19 cellular contexts compared by ENCODE assay signal in the genomic region with DNA sequence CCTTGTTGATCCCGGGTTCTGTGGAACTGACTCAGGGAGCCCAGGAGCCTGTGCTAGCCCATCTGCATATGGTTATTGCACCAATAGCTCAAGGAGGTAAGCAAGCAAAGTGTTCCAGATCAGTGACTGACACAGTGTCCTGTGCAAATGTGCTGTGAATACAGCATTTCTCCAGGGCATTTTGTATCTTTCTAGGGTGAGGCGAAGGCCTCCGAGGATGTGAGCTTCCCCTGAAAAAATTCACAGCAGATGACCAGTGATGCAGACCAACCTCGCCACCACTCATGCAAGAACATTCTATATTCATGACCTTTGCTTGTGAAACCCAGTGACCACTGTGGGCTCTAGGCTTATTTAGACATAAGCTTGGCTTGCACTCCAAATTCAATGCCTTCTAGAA. TPM values are rescaled to one million over a fixed set of nuclear protein-coding genes. Genes with fewer than 3 reads are reported as not detected.
A peak's percentile ranks its signal among the peaks of the same experiment; 100 is the strongest.
DNase-seq lines count a peak whose midpoint lies in the region; ATAC-seq, FAIRE-seq and TF ChIP-seq lines count a peak whose summit lies in the region.
"Had no signal": no experiment of that assay in that cellular context is flagged by ENCODE, and none has a peak within 500 bp of the region (broad histone marks: within the 10 kb centered on the region; RNA-seq: fewer than 3 reads in every experiment).

No MANE protein-coding gene starts in this region.

- no peaks in the 10 kb centered on the region for H3K9me3 ChIP-seq in GM12878 (replicated peaks; ENCODE audit: control insufficient read depth, insufficient read depth, low read length)
- H3K9me3 ChIP-seq: colonic mucosa, testis had no signal

- in situ Hi-C loops in GM12878 (cut with MboI), result no loop called here

- SMC1A ChIA-PET in GM12878 (lab: Charles Lee; ENCODE audit: uncharacterized antibody, unreplicated experiment), result interaction anchor here (1.0 to 11.5 kb wide), 8 partner anchors 11 to 90 kb away, joined by 3 to 271 read pairs (median 4); no protein-coding TSS in a partner anchor

- 5% methylated on average over 4 of the region's 4 CpGs for WGBS in GM12878 (ENCODE audit: insufficient coverage, insufficient replicate concordance, low lambda C conversion rate, missing lambda C conversion rate)

- H3K27me3 Mint-ChIP-seq in stimulated activated naive B cell treated with anti-CD40 and anti-IgM and Interleukin-4, amounts not matched to agents 10 μg/mL and 1 μg/mL and 100 μg/mL, for 72 hours, result no peaks in the 10 kb centered on the region
- peaks cover 28% of the 10 kb centered on the region for H3K27me3 Mint-ChIP-seq in activated naive CD8-positive, alpha-beta T cell treated with anti-CD3 and anti-CD28 coated beads for 36 hours
- H3K27me3 Mint-ChIP-seq in activated naive CD4-positive, alpha-beta T cell treated with anti-CD3 and anti-CD28 coated beads, Interleukin-2, amount 10 ng/mL, durations not matched to agents 7 days and 5 days, result peaks cover 37% of the 10 kb centered on the region
- H3K27me3 Mint-ChIP-seq: naive B cell had no signal

- intact Hi-C loops in GM12878 (cut with micrococcal nuclease; ENCODE audit: unreplicated experiment), result loop anchor here (5.0 to 10.0 kb wide), 2 partner anchors 58 to 651 kb away; a partner anchor contains a TSS

- peak overlapping the region; percentile 93 for H3K27ac Mint-ChIP-seq in stimulated activated naive B cell treated with anti-CD40 and anti-IgM and Interleukin-4, amounts not matched to agents 10 μg/mL and 1 μg/mL and 100 μg/mL, for 72 hours
- no peak overlapping the region for H3K27ac Mint-ChIP-seq in activated naive CD8-positive, alpha-beta T cell treated with anti-CD3 and anti-CD28 coated beads for 36 hours
- H3K27ac Mint-ChIP-seq in activated naive CD4-positive, alpha-beta T cell treated with anti-CD3 and anti-CD28 coated beads, Interleukin-2, amount 10 ng/mL, durations not matched to agents 7 days and 5 days, result no peak overlapping the region

- peak overlapping the region; percentile 71; the same call in 1 of the 2 replicates for H3K4me2 ChIP-seq in GM12878 (ENCODE audit: control insufficient read depth, insufficient read depth)

- DNase-seq in activated effector memory CD4-positive, alpha-beta T cell treated with anti-CD3 and anti-CD28 coated beads, Interleukin-2, amount 50 U/mL, for 16 hours, result peak; percentile 25
- no peak for DNase-seq in activated effector memory CD4-positive, alpha-beta T cell treated with Interleukin-2 at 50 U/mL for 16 hours
- DNase-seq in HL-60 (ENCODE audit: low read depth in 1 of 2, low spot score in 1 of 2), result no peak
- no peak for DNase-seq in GM12878 (ENCODE audit: low read depth, low spot score)
- DNase-seq in stimulated activated naive B cell treated with anti-CD40 and anti-IgM and Interleukin-4, amounts not matched to agents 10 μg/mL and 1 μg/mL and 100 μg/mL, for 72 hours, result no peak
- DNase-seq in activated naive CD8-positive, alpha-beta T cell treated with anti-CD3 and anti-CD28 coated beads for 36 hours, result no peak
- DNase-seq in activated naive CD4-positive, alpha-beta T cell treated with anti-CD3 and anti-CD28 coated beads, Interleukin-2, amount 10 ng/mL, durations not matched to agents 7 days and 5 days, result no peak
- no peak for DNase-seq in NCI-H774 (lab: John Stamatoyannopoulos, UW)
- DNase-seq: colonic mucosa, NCI-H526, right cardiac atrium, SHP77, testis had no signal

- no peaks in the 10 kb centered on the region for H3K36me3 ChIP-seq in GM12878 (ENCODE audit: control insufficient read depth in 2 of 2, insufficient read depth in 2 of 2, low read length in 1 of 2)
- H3K36me3 ChIP-seq: colonic mucosa had no signal

- TF ChIP-seq POLR2A in GM12878 (IDR thresholded peaks at IDR 0.05; ENCODE audit: low read depth, low read length), result no peak

- TF ChIP-seq CTCF in HL-60 (IDR thresholded peaks at IDR 0.05; ENCODE audit: insufficient read depth, low read length) (no peak), GM12878 (IDR thresholded peaks at IDR 0.05 in 2 of 3, conservative IDR thresholded peaks at IDR 0.05 in 1 of 3; ENCODE audit: control insufficient read depth in 2 of 3, extremely low read depth in 1 of 3, insufficient read depth in 1 of 3, low read depth in 3 of 3, low read length in 3 of 3) (no peak)

- POLR2A ChIA-PET in GM12878 (lab: Charles Lee), result interaction anchor here (1.2 to 8.2 kb wide), 4 partner anchors 13 to 120 kb away, joined by 3 to 74 read pairs (median 51); a partner anchor contains a TSS

- no peaks in the 10 kb centered on the region for H3K36me3 Mint-ChIP-seq in stimulated activated naive B cell treated with anti-CD40 and anti-IgM and Interleukin-4, amounts not matched to agents 10 μg/mL and 1 μg/mL and 100 μg/mL, for 72 hours
- peaks cover 2% of the 10 kb centered on the region for H3K36me3 Mint-ChIP-seq in activated naive CD8-positive, alpha-beta T cell treated with anti-CD3 and anti-CD28 coated beads for 36 hours
- H3K36me3 Mint-ChIP-seq in activated naive CD4-positive, alpha-beta T cell treated with anti-CD3 and anti-CD28 coated beads, Interleukin-2, amount 10 ng/mL, durations not matched to agents 7 days and 5 days, result peaks cover 2% of the 10 kb centered on the region
- H3K36me3 Mint-ChIP-seq: naive B cell had no signal

- RAD21 ChIA-PET in GM12878 (lab: Charles Lee; ENCODE audit: unreplicated experiment), result interaction anchor here (1.0 to 6.7 kb wide), 7 partner anchors 14 to 105 kb away, joined by 4 to 145 read pairs (median 6); a partner anchor contains a TSS

- H3K4me3 Mint-ChIP-seq in stimulated activated naive B cell treated with anti-CD40 and anti-IgM and Interleukin-4, amounts not matched to agents 10 μg/mL and 1 μg/mL and 100 μg/mL, for 72 hours, result peak overlapping the region; percentile 70
- H3K4me3 Mint-ChIP-seq in activated naive CD8-positive, alpha-beta T cell treated with anti-CD3 and anti-CD28 coated beads for 36 hours, result no peak overlapping the region
- no peak overlapping the region for H3K4me3 Mint-ChIP-seq in activated naive CD4-positive, alpha-beta T cell treated with anti-CD3 and anti-CD28 coated beads, Interleukin-2, amount 10 ng/mL, durations not matched to agents 7 days and 5 days
- H3K4me3 Mint-ChIP-seq: activated naive CD8-positive, alpha-beta T cell treated with anti-CD3 and anti-CD28 coated beads, Interleukin-2, amount 50 U/mL, for 24 hours had no signal

- BruUV-seq in GM12878 (replicated peaks; lab: Mats Ljungman, UMichigan), result no TSS peak

- peak overlapping the region; percentile 47; the same call in 1 of the 2 replicates for H2AFZ ChIP-seq in GM12878 (ENCODE audit: control insufficient read depth, low read depth, low read length)

- H3K27ac ChIP-seq in HL-60 (replicated peaks) (peak overlapping the region; percentile 66), GM12878 (ENCODE audit: control insufficient read depth, insufficient read depth) (peak overlapping the region; percentile 94)
- H3K27ac ChIP-seq: colonic mucosa, testis had no signal

- no peaks in the 10 kb centered on the region for H4K20me1 ChIP-seq in GM12878 (ENCODE audit: control insufficient read depth, insufficient read depth)

- H3K9ac ChIP-seq in GM12878 (ENCODE audit: control insufficient read depth, insufficient read depth, low read length), result no peak overlapping the region

- peaks cover 0 to 2% of the 10 kb centered on the region in 2 donors for H3K9me3 Mint-ChIP-seq in stimulated activated naive B cell treated with anti-CD40 and anti-IgM and Interleukin-4, amounts not matched to agents 10 μg/mL and 1 μg/mL and 100 μg/mL, for 72 hours
- no peaks in the 10 kb centered on the region for H3K9me3 Mint-ChIP-seq in activated naive CD8-positive, alpha-beta T cell treated with anti-CD3 and anti-CD28 coated beads for 36 hours
- H3K9me3 Mint-ChIP-seq in activated naive CD4-positive, alpha-beta T cell treated with anti-CD3 and anti-CD28 coated beads, Interleukin-2, amount 10 ng/mL, durations not matched to agents 7 days and 5 days, result no peaks in the 10 kb centered on the region
- H3K9me3 Mint-ChIP-seq: activated naive CD8-positive, alpha-beta T cell treated with anti-CD3 and anti-CD28 coated beads, Interleukin-2, amount 50 U/mL, for 24 hours; activated T-helper 17 cell treated with anti-CD3 and anti-CD28 coated beads, Interleukin-2, amount 50 U/mL, for 72 hours; CD8-positive, alpha-beta memory T cell; naive B cell had no signal

- FAIRE-seq in GM12878 (lab: Jason Lieb, UNC), result no peak

- no peaks in the 10 kb centered on the region for H3K79me2 ChIP-seq in GM12878 (ENCODE audit: control insufficient read depth, insufficient read depth, low read length)

- no peak for TF ChIP-seq RAD21 in GM12878 (IDR thresholded peaks at IDR 0.05; ENCODE audit: insufficient read depth, low read depth, low read length)

- ATAC-seq in GM12878, result peak; percentile 37
- ATAC-seq in stimulated activated naive B cell treated with anti-CD40 and anti-IgM and Interleukin-4, amounts not matched to agents 10 μg/mL and 1 μg/mL and 100 μg/mL, for 72 hours (replicated peaks), result peak; percentile 24 to 39
- ATAC-seq: right cardiac atrium had no signal

- CTCF ChIA-PET in GM12878 (lab: Yijun Ruan, JAX), result interaction anchor here (0.7 to 6.9 kb wide), 7 partner anchors 7 to 105 kb away, joined by 3 to 102 read pairs (median 41); a partner anchor contains a TSS
- CTCF ChIA-PET in activated naive CD4-positive, alpha-beta T cell treated with anti-CD3 and anti-CD28 coated beads, Interleukin-2, amount 10 ng/mL, durations not matched to agents 7 days and 5 days (lab: Charles Lee), result interaction anchor here (0.9 to 5.9 kb wide), 4 partner anchors 14 to 105 kb away, joined by 3 to 28 read pairs (median 6); no protein-coding TSS in a partner anchor

- H3K4me1 ChIP-seq in GM12878 (ENCODE audit: control insufficient read depth, insufficient read depth, low read length), result peaks cover 59% of the 10 kb centered on the region
- H3K4me1 ChIP-seq: colonic mucosa, testis had no signal

- H3K27me3 ChIP-seq in HL-60 (ENCODE audit: insufficient read depth, poor library complexity, severe bottlenecking), result no peaks in the 10 kb centered on the region
- H3K27me3 ChIP-seq in GM12878 (replicated peaks in 1 of 2; ENCODE audit: control insufficient read depth in 2 of 2, insufficient read depth in 2 of 2, low read length in 1 of 2), result no peaks in the 10 kb centered on the region
- H3K27me3 ChIP-seq: colonic mucosa, testis had no signal

- H3K4me3 ChIP-seq in HL-60 (replicated peaks; ENCODE audit: insufficient read depth, low read length) (no peak overlapping the region), GM12878 (no peak overlapping the region; the same call in 1 of the 2 replicates)
- H3K4me3 ChIP-seq: colonic mucosa, testis had no signal

- no peak for TF ChIP-seq EP300 in GM12878 (IDR thresholded peaks at IDR 0.05; ENCODE audit: borderline replicate concordance in 1 of 2, control insufficient read depth in 1 of 2, low read depth in 2 of 2, low read length in 2 of 2)

- H3K4me1 Mint-ChIP-seq in stimulated activated naive B cell treated with anti-CD40 and anti-IgM and Interleukin-4, amounts not matched to agents 10 μg/mL and 1 μg/mL and 100 μg/mL, for 72 hours, result peaks cover 49 to 85% of the 10 kb centered on the region in 2 donors
- peaks cover 19% of the 10 kb centered on the region for H3K4me1 Mint-ChIP-seq in activated naive CD8-positive, alpha-beta T cell treated with anti-CD3 and anti-CD28 coated beads for 36 hours
- H3K4me1 Mint-ChIP-seq in activated naive CD4-positive, alpha-beta T cell treated with anti-CD3 and anti-CD28 coated beads, Interleukin-2, amount 10 ng/mL, durations not matched to agents 7 days and 5 days, result peaks cover 46% of the 10 kb centered on the region

RNA-seq across cellular contexts. Expression of a gene that starts 15.2 kb away (rescaled TPM):
- total RNA-seq in GM12878 (2013; cell fraction: nucleolus; rRNA removed), result 2.0 and 2.3 TPM in 2 replicates
- total RNA-seq in GM12878 (2014; rRNA removed) (0.34 and 0.38 TPM in 2 replicates), GM12878 (2014; rRNA removed; fragmentation: Illumina TruSeq; extraction: Trizol) (0.18 TPM in 1 of 2 replicates, not detected in the other), GM12878 (2021) (0.85 TPM in 1 of 2 replicates, not detected in the other)
- 0.21 TPM for polyA plus RNA-seq in GM12878 (2011; ENCODE audit: low read depth)
- polyA plus RNA-seq in GM12878 (2011; rRNA removed) (1.6 and 2.7 TPM in 2 replicates), GM12878 (2014; fragmentation: Illumina TruSeq; extraction: Trizol) (0.04 and 0.10 TPM in 2 replicates), GM12878 (2014; fragmentation: Nextera tagmentation; extraction: Ambion mirVana) (1 to 10 TPM in 1 of 2 experiments, under 1 TPM in 1; 0.31 to 2.6 TPM), GM12878 (2014; rRNA removed) (0.15 and 0.51 TPM in 2 replicates), GM12878 (2016; fragmentation: Nextera tagmentation; extraction: Ambion mirVana) (under 1 TPM; 0.11 to 0.13 TPM)
- polyA plus RNA-seq in GM12878 (2011; cell fraction: cytosol; rRNA removed), result 0.13 and 0.17 TPM in 2 replicates
- 1.3 and 1.4 TPM in 2 replicates for polyA plus RNA-seq in GM12878 (2011; cell fraction: nucleus; rRNA removed)
- 6.4 and 12.9 TPM in 2 replicates for polyA plus RNA-seq in GM12878 (2012)
- polyA minus RNA-seq in GM12878 (2011; rRNA and poly(A)+ RNA removed), result 0.29 and 1.1 TPM in 2 replicates
- 5.4 TPM in 1 of 2 replicates, not detected in the other for polyA minus RNA-seq in GM12878 (2011; cell fraction: cytosol; rRNA and poly(A)+ RNA removed)
- 0.73 TPM in 1 of 2 replicates, not detected in the other for polyA minus RNA-seq in GM12878 (2011; cell fraction: nucleus; rRNA and poly(A)+ RNA removed)
- not detected for total RNA-seq in activated naive CD8-positive, alpha-beta T cell treated with anti-CD3 and anti-CD28 coated beads for 36 hours
- total RNA-seq: activated T-helper 17 cell treated with anti-CD3 and anti-CD28 coated beads, Interleukin-2, amount 50 U/mL, for 72 hours; CD8-positive, alpha-beta memory T cell; colonic mucosa; glomerular endothelial cell; osteoblast; right cardiac atrium had no signal
- polyA plus RNA-seq: CD8-positive, alpha-beta memory T cell; right cardiac atrium had no signal

RNA-seq across cellular contexts. Expression of a gene that starts 58.8 kb away (rescaled TPM):
- 21.8 and 25.7 TPM in 2 replicates for total RNA-seq in GM12878 (2013; cell fraction: nucleolus; rRNA removed)
- 18.1 and 21.1 TPM in 2 replicates for total RNA-seq in GM12878 (2014; rRNA removed)
- total RNA-seq in GM12878 (2014; rRNA removed; fragmentation: Illumina TruSeq; extraction: Trizol), result 18.2 and 19.0 TPM in 2 replicates
- 20.7 and 23.7 TPM in 2 replicates for total RNA-seq in GM12878 (2021)
- 6.5 TPM for polyA plus RNA-seq in GM12878 (2011; ENCODE audit: low read depth)
- polyA plus RNA-seq in GM12878 (2011; rRNA removed), result 14.9 and 20.8 TPM in 2 replicates
- polyA plus RNA-seq in GM12878 (2011; cell fraction: cytosol; rRNA removed), result 5.2 and 5.7 TPM in 2 replicates
- polyA plus RNA-seq in GM12878 (2011; cell fraction: nucleus; rRNA removed), result 5.7 and 6.7 TPM in 2 replicates
- polyA plus RNA-seq in GM12878 (2012), result 7.9 and 8.2 TPM in 2 replicates
- 30.6 and 38.3 TPM in 2 replicates for polyA plus RNA-seq in GM12878 (2014; fragmentation: Illumina TruSeq; extraction: Trizol)
- polyA plus RNA-seq in GM12878 (2014; fragmentation: Nextera tagmentation; extraction: Ambion mirVana), result 10 to 100 TPM; 10.5 to 19.7 TPM
- polyA plus RNA-seq in GM12878 (2014; rRNA removed), result 13.7 and 14.5 TPM in 2 replicates
- polyA plus RNA-seq in GM12878 (2016; fragmentation: Nextera tagmentation; extraction: Ambion mirVana), result 10 to 100 TPM; 27.4 to 37.4 TPM
- 10.6 and 14.6 TPM in 2 replicates for polyA minus RNA-seq in GM12878 (2011; rRNA and poly(A)+ RNA removed)
- polyA minus RNA-seq in GM12878 (2011; cell fraction: cytosol; rRNA and poly(A)+ RNA removed), result 4.5 and 7.5 TPM in 2 replicates
- 14.0 and 18.1 TPM in 2 replicates for polyA minus RNA-seq in GM12878 (2011; cell fraction: nucleus; rRNA and poly(A)+ RNA removed)
- 10 to 100 TPM; 24.3 to 25.8 TPM for total RNA-seq in activated naive CD8-positive, alpha-beta T cell treated with anti-CD3 and anti-CD28 coated beads for 36 hours
- polyA plus RNA-seq: CD8-positive, alpha-beta memory T cell; right cardiac atrium had no signal

RNA-seq across cellular contexts. Expression of a gene that starts 59.8 kb away (rescaled TPM):
- total RNA-seq in GM12878 (2013; cell fraction: nucleolus; rRNA removed), result 175 and 176 TPM in 2 replicates
- total RNA-seq in GM12878 (2014; rRNA removed), result 39.0 and 42.2 TPM in 2 replicates
- 40.5 and 41.2 TPM in 2 replicates for total RNA-seq in GM12878 (2014; rRNA removed; fragmentation: Illumina TruSeq; extraction: Trizol)
- total RNA-seq in GM12878 (2021), result 50.5 and 59.1 TPM in 2 replicates
- 20.7 TPM for polyA plus RNA-seq in GM12878 (2011; ENCODE audit: low read depth)
- polyA plus RNA-seq in GM12878 (2011; rRNA removed), result 45.3 and 48.6 TPM in 2 replicates
- polyA plus RNA-seq in GM12878 (2011; cell fraction: cytosol; rRNA removed), result 43.1 and 43.8 TPM in 2 replicates
- 72.4 and 78.1 TPM in 2 replicates for polyA plus RNA-seq in GM12878 (2011; cell fraction: nucleus; rRNA removed)
- polyA plus RNA-seq in GM12878 (2012), result 23.9 and 25.2 TPM in 2 replicates
- 46.8 and 59.1 TPM in 2 replicates for polyA plus RNA-seq in GM12878 (2014; fragmentation: Illumina TruSeq; extraction: Trizol)
- 10 to 100 TPM; 21.2 to 22.6 TPM for polyA plus RNA-seq in GM12878 (2014; fragmentation: Nextera tagmentation; extraction: Ambion mirVana)
- 37.6 and 39.8 TPM in 2 replicates for polyA plus RNA-seq in GM12878 (2014; rRNA removed)
- polyA plus RNA-seq in GM12878 (2016; fragmentation: Nextera tagmentation; extraction: Ambion mirVana), result 10 to 100 TPM; 46.9 to 49.5 TPM
- polyA minus RNA-seq in GM12878 (2011; rRNA and poly(A)+ RNA removed), result 44.5 and 55.3 TPM in 2 replicates
- 15.6 and 31.7 TPM in 2 replicates for polyA minus RNA-seq in GM12878 (2011; cell fraction: cytosol; rRNA and poly(A)+ RNA removed)
- polyA minus RNA-seq in GM12878 (2011; cell fraction: nucleus; rRNA and poly(A)+ RNA removed), result 40.6 and 63.9 TPM in 2 replicates
- 10 to 100 TPM; 81.8 to 84.6 TPM for total RNA-seq in activated naive CD8-positive, alpha-beta T cell treated with anti-CD3 and anti-CD28 coated beads for 36 hours

Comparison
In these comparisons a context has a peak if more than half of its experiments do, and no peak if none do; other contexts are left out.
1. H3K4me3 Mint-ChIP-seq: peak in stimulated activated naive B cell treated with anti-CD40 and anti-IgM and Interleukin-4, amounts not matched to agents 10 μg/mL and 1 μg/mL and 100 μg/mL, for 72 hours (2 of 2); none in activated naive CD8-positive, alpha-beta T cell treated with anti-CD3 and anti-CD28 coated beads for 36 hours (single experiment) and activated naive CD4-positive, alpha-beta T cell treated with anti-CD3 and anti-CD28 coated beads, Interleukin-2, amount 10 ng/mL, durations not matched to agents 7 days and 5 days (single experiment).